In genomic region chr6:125153541-125154183, GRCh38 we compare ENCODE assay signal across 8 cellular contexts. TPM values are rescaled to one million over a fixed set of nuclear protein-coding genes. Genes with fewer than 3 reads are reported as not detected.
DNase-seq lines count a peak whose midpoint lies in the region; ATAC-seq, FAIRE-seq and TF ChIP-seq lines count a peak whose summit lies in the region.

Gene TPD52L1 (plus strand): TSS chr6:125153773. CDS start chr6:125153952, 179 bp downstream.

- no peaks in the 10 kb centered on the region for H3K9me2 ChIP-seq in MM.1S (replicated peaks; ENCODE audit: insufficient read depth, low read length)

- H3K79me2 ChIP-seq in MM.1S (ENCODE audit: low read length): no peaks in the 10 kb centered on the region

- H3K9me3 ChIP-seq in HEK293 (ENCODE audit: control insufficient read depth, insufficient read depth, low read depth, low read length) (no peaks in the 10 kb centered on the region), MM.1S (replicated peaks; ENCODE audit: insufficient read depth, low read length) (no peaks in the 10 kb centered on the region), right cardiac atrium (ENCODE audit: control insufficient read depth, low read length) (no peaks in the 10 kb centered on the region), prostate gland (no peaks in the 10 kb centered on the region)

- peak within 1 kb of the TSS; percentile 73 for H3K4me3 ChIP-seq in HEK293 (ENCODE audit: low read depth, low read length)
- H3K4me3 ChIP-seq in MM.1S (ENCODE audit: low read length): peak within 1 kb of the TSS; percentile 63
- peak within 1 kb of the TSS; percentile 34 for H3K4me3 ChIP-seq in right cardiac atrium (ENCODE audit: low read length)
- peak within 1 kb of the TSS; percentile 52 to 68 for H3K4me3 ChIP-seq in prostate gland

- CTCF ChIA-PET in HEK293 (lab: Yijun Ruan, JAX): interaction anchor here (0.5 to 3.0 kb wide), 26 partner anchors 13 to 598 kb away, joined by 3 to 14 read pairs (median 4); partner anchors contain the start of gene HDDC2

- H3K27ac ChIP-seq in HEK293 (ENCODE audit: extremely low read depth, low read depth, low read length) (peak within 1 kb of the TSS; percentile 58; the same call in 1 of the 2 replicates), MM.1S (ENCODE audit: low read length) (no peak within 1 kb of the TSS), right cardiac atrium (ENCODE audit: low read length) (no peak within 1 kb of the TSS), prostate gland (peak within 1 kb of the TSS; percentile 85 to 90)

- peak within 1 kb of the TSS; percentile 11; the same call in 1 of the 2 replicates for H3K9ac ChIP-seq in MM.1S (ENCODE audit: low read length)

- POLR2A ChIA-PET in HEK293 (lab: Yijun Ruan, JAX): interaction anchor here (0.7 to 1.5 kb wide), 6 partner anchors 9 to 190 kb away, joined by 3 to 13 read pairs (median 6); partner anchors contain the start of gene HDDC2

- no peak for FAIRE-seq in urothelium cell line (lab: Jason Lieb, UNC)

- H3K36me3 ChIP-seq in HEK293 (ENCODE audit: control insufficient read depth in 2 of 2, insufficient read depth in 1 of 2, low read length in 2 of 2) (no peaks in the 10 kb centered on the region), MM.1S (replicated peaks; ENCODE audit: insufficient read depth, low read length) (no peaks in the 10 kb centered on the region), prostate gland (no peaks in the 10 kb centered on the region)

- peak within 1 kb of the TSS; percentile 84 for H2AFZ ChIP-seq in MM.1S (ENCODE audit: low read length)

- peak; percentile 44 for TF ChIP-seq POLR2A in prostate gland (IDR thresholded peaks at IDR 0.05)

- WGBS in right cardiac atrium: under 1% methylated on average over 46 of the region's 46 CpGs
- under 1% methylated on average over 46 of the region's 46 CpGs for WGBS in prostate gland

- H3K4me2 ChIP-seq in MM.1S (ENCODE audit: low read depth, low read length): peak within 1 kb of the TSS; percentile 85

- no peaks in the 10 kb centered on the region for H4K20me1 ChIP-seq in MM.1S (ENCODE audit: insufficient read depth, low read length)

- H3K27me3 ChIP-seq in MM.1S (replicated peaks; ENCODE audit: insufficient read depth, low read length) (no peaks in the 10 kb centered on the region), right cardiac atrium (ENCODE audit: control insufficient read depth, insufficient read depth) (no peaks in the 10 kb centered on the region), prostate gland (replicated peaks; ENCODE audit: insufficient read depth) (no peaks in the 10 kb centered on the region)

- peak; percentile 97 for TF ChIP-seq CTCF in HEK293 (tag by site-specific recombination; IDR thresholded peaks at IDR 0.05)
- peak; percentile 89 for TF ChIP-seq CTCF in MM.1S (IDR thresholded peaks at IDR 0.05; ENCODE audit: low read length)
- TF ChIP-seq CTCF in prostate gland (IDR thresholded peaks at IDR 0.05): peak; percentile 78 to 92 (median 88)

- intact Hi-C loops in right cardiac atrium (cut with DNase I): loop anchor here in 3 of 4 donors (5.0 to 10.0 kb wide), 3 partner anchors 141 to 151 kb away; partner anchors contain the start of gene HDDC2 (in 2 of the 3)
- intact Hi-C loops in prostate gland (cut with DNase I): loop anchor here (1.0 to 10.0 kb wide), 4 partner anchors 81 to 801 kb away; partner anchors contain the start of genes HDDC2 and HINT3

- peak; percentile 96 to 97 for ATAC-seq in right cardiac atrium

- DNase-seq in GM04504 (ENCODE audit: low read depth) (peak; percentile 22), MM.1S (peak; percentile 79), T follicular helper cell (ENCODE audit: low read depth) (peak; percentile 32), anterior cingulate cortex (lab: John Stamatoyannopoulos, UW) (peak in 53 of 58 donors; percentile 4 to 86 (median 62)), right cardiac atrium (peak; percentile 79 to 93 (median 91)), prostate gland (ENCODE audit: low spot score) (peak; percentile 85), urothelium cell line (ENCODE audit: low spot score) (peak; percentile 78)

- no peaks in the 10 kb centered on the region for H3F3A ChIP-seq in MM.1S (ENCODE audit: insufficient read depth, low read length)

- H3K4me1 ChIP-seq in HEK293 (ENCODE audit: control insufficient read depth, insufficient read depth, low read length) (no peaks in the 10 kb centered on the region; the same call in 1 of the 2 replicates), MM.1S (ENCODE audit: low read length) (no peaks in the 10 kb centered on the region), right cardiac atrium (ENCODE audit: control insufficient read depth, insufficient read depth, low read length) (no peaks in the 10 kb centered on the region), prostate gland (replicated peaks) (peaks cover 5% of the 10 kb centered on the region)

TF ChIP-seq in HEK293, 187 proteins besides CTCF, POLR2A, EP300 and RAD21 (continues in another document):
- TF ChIP-seq PATZ1 (tag by site-specific recombination; IDR thresholded peaks at IDR 0.05) (0 out of 2 replicates have a peak, but pooled peaks have one; percentile 27), BCL11B (tag by site-specific recombination; IDR thresholded peaks at IDR 0.05; ENCODE audit: low read depth) (peak; percentile 41; the same call in 1 of the 2 replicates), ZNF398 (tag by site-specific recombination; IDR thresholded peaks at IDR 0.05) (peak; percentile 46; the same call in 1 of the 2 replicates), PBX3 (CRISPR knock-in tag; IDR thresholded peaks at IDR 0.05) (peak; percentile 81), ZNF549 (tag by site-specific recombination; IDR thresholded peaks at IDR 0.05) (no peak), ZNF423 (tag by site-specific recombination; IDR thresholded peaks at IDR 0.05) (no peak), ZNF596 (tag by site-specific recombination; IDR thresholded peaks at IDR 0.05) (0 out of 2 replicates have a peak, but pooled peaks have one; percentile 5), ZNF302 (tag by site-specific recombination; IDR thresholded peaks at IDR 0.05; ENCODE audit: low read depth) (no peak), ZNF692 (tag by site-specific recombination; IDR thresholded peaks at IDR 0.05) (peak; percentile 78), ZNF501 (tag by site-specific recombination; IDR thresholded peaks at IDR 0.05) (peak; percentile 71; the same call in 1 of the 2 replicates), ZNF473 (tag by site-specific recombination; IDR thresholded peaks at IDR 0.05) (no peak)

RNA-seq across cellular contexts. Expression of gene TPD52L1, which starts in this region (rescaled TPM):
- total RNA-seq in right cardiac atrium (10 to 100 TPM; 14.9 to 29.5 (median 18.2) TPM), prostate gland (100 to 1,000 TPM in 1 of 2 donors, 10 to 100 TPM in 1; 63.9 to 105 TPM)
- polyA plus RNA-seq in right cardiac atrium: 36.1 TPM

Comparison
In these comparisons a context has a peak if more than half of its experiments do, and no peak if none do; other contexts are left out.
1. DNase-seq: peak in every context shown above with its lines; median percentile 91 in right cardiac atrium; 85 in prostate gland; 79 in MM.1S; 78 in urothelium cell line; 62 in anterior cingulate cortex; 32 in T follicular helper cell; 22 in GM04504.
2. H3K27ac ChIP-seq: peak in HEK293 (single experiment) and prostate gland (2 of 2); none in MM.1S (single experiment) and right cardiac atrium (single experiment).
3. Peak in every context shown above with its lines, with median percentiles within 50 percentile points of each other: H3K4me3 ChIP-seq and CTCF ChIP-seq.